In genomic region chr1:151975311-151976014, GRCh38 we compare ENCODE assay signal across 28 cellular contexts. TPM values are rescaled to one million over a fixed set of nuclear protein-coding genes. Genes with fewer than 3 reads are reported as not detected.
DNase-seq lines count a peak whose midpoint lies in the region; ATAC-seq, FAIRE-seq and TF ChIP-seq lines count a peak whose summit lies in the region.
"Had no signal": no experiment of that assay in that cellular context is flagged by ENCODE, and none has a peak within 500 bp of the region (broad histone marks: within the 10 kb centered on the region; RNA-seq: fewer than 3 reads in every experiment).

No MANE protein-coding gene starts in this region.

- TF ChIP-seq CTCF in HEK293 (tag by site-specific recombination; IDR thresholded peaks at IDR 0.05) (no peak), colonic mucosa (IDR thresholded peaks at IDR 0.05) (no peak), right lobe of liver (IDR thresholded peaks at IDR 0.05) (no peak), transverse colon (IDR thresholded peaks at IDR 0.05) (no peak)

- POLR2A ChIA-PET in HEK293 (lab: Yijun Ruan, JAX), result interaction anchor here (0.8 to 3.0 kb wide), 4 partner anchors 13 to 19 kb away, joined by 3 to 15 read pairs (median 4); partner anchors contain the start of gene S100A10

- H3K27ac ChIP-seq in HEK293 (ENCODE audit: extremely low read depth, low read depth, low read length) (no peak overlapping the region), colonic mucosa (peak overlapping the region; percentile 81), right lobe of liver (peak overlapping the region in 1 of 3 donors; percentile 9), transverse colon (peak overlapping the region; percentile 65 to 85 (median 77))
- H3K27ac ChIP-seq: foreskin keratinocyte, heart left ventricle, KMS-11, left ventricle myocardium inferior, ovary, right atrium auricular region, upper lobe of left lung had no signal

- WGBS in right lobe of liver (ENCODE audit: insufficient coverage, low coverage, low lambda C conversion rate, missing lambda C conversion rate), result 34% methylated on average over 2 of the region's 2 CpGs
- 63% methylated on average over 2 of the region's 2 CpGs; no CpG with 5 or more reads in 1 of the 2 donors for WGBS in transverse colon (ENCODE audit: low coverage in 1 of 2), 2 donors

- TF ChIP-seq POLR2A in right lobe of liver (IDR thresholded peaks at IDR 0.05) (no peak), transverse colon (IDR thresholded peaks at IDR 0.05) (no peak), H54 (IDR thresholded peaks at IDR 0.05; ENCODE audit: low read depth, low read length) (no peak)

- H3K27me3 ChIP-seq in colonic mucosa, result no peaks in the 10 kb centered on the region
- H3K27me3 ChIP-seq in right lobe of liver, result no peaks in the 10 kb centered on the region
- no peaks in the 10 kb centered on the region for H3K27me3 ChIP-seq in transverse colon
- H3K27me3 ChIP-seq: foreskin keratinocyte, heart left ventricle, ovary, right atrium auricular region, upper lobe of left lung had no signal

- TF ChIP-seq EP300 in transverse colon (IDR thresholded peaks at IDR 0.05; ENCODE audit: low read depth), result no peak

- intact Hi-C loops in colonic mucosa (cut with DNase I) (no loop called here), right lobe of liver (cut with DNase I) (no loop called here), transverse colon (cut with DNase I; ENCODE audit: low total_unique reads) (no loop called here)

- FAIRE-seq in H54 (lab: Jason Lieb, UNC), result no peak
- FAIRE-seq: GM12891, HTR-8/SVneo had no signal

- H3K9ac ChIP-seq in colonic mucosa (ENCODE audit: low read depth in 2 of 2, low read length in 2 of 2), result peak overlapping the region in 1 of 2 donors; percentile 43
- H3K9ac ChIP-seq: KMS-11 had no signal

- CTCF ChIA-PET in HEK293 (lab: Yijun Ruan, JAX), result interaction anchor here (0.9 to 3.1 kb wide), 7 partner anchors 8 to 41 kb away, joined by 3 to 21 read pairs (median 5); no protein-coding TSS in a partner anchor

- H3K9me3 ChIP-seq in HEK293 (ENCODE audit: control insufficient read depth, insufficient read depth, low read depth, low read length) (no peaks in the 10 kb centered on the region), colonic mucosa (no peaks in the 10 kb centered on the region), right lobe of liver (no peaks in the 10 kb centered on the region), transverse colon (no peaks in the 10 kb centered on the region)
- H3K9me3 ChIP-seq: heart left ventricle, left ventricle myocardium inferior, ovary, right atrium auricular region, upper lobe of left lung had no signal

- H3K4me1 ChIP-seq in HEK293 (ENCODE audit: control insufficient read depth, insufficient read depth, low read length) (peaks cover 16% of the 10 kb centered on the region), colonic mucosa (peaks cover 6% of the 10 kb centered on the region), right lobe of liver (peaks cover 0 to 25% (median 8%) of the 10 kb centered on the region in 4 donors), transverse colon (peaks cover 15 to 71% (median 39%) of the 10 kb centered on the region in 4 donors)

- H3K36me3 ChIP-seq in HEK293 (ENCODE audit: control insufficient read depth in 2 of 2, insufficient read depth in 1 of 2, low read length in 2 of 2), result peaks cover 0 to under 1% of the 10 kb centered on the region in 2 experiments; a peak in 1 of 3 replicates
- no peaks in the 10 kb centered on the region for H3K36me3 ChIP-seq in colonic mucosa
- no peaks in the 10 kb centered on the region for H3K36me3 ChIP-seq in right lobe of liver
- H3K36me3 ChIP-seq in transverse colon, result no peaks in the 10 kb centered on the region
- H3K36me3 ChIP-seq: left ventricle myocardium inferior, ovary, right atrium auricular region had no signal

- ATAC-seq in right lobe of liver (peak; percentile 94 to 96 (median 94)), HG02798 (IDR thresholded peaks at IDR 0.05; ENCODE audit: poor library complexity, unreplicated experiment) (no peak)
- ATAC-seq: esophagus mucosa, foreskin keratinocyte, GM23338, heart left ventricle had no signal

- H3K4me3 ChIP-seq in HEK293 (ENCODE audit: low read depth, low read length) (no peak overlapping the region), colonic mucosa (no peak overlapping the region), right lobe of liver (no peak overlapping the region), transverse colon (no peak overlapping the region)
- H3K4me3 ChIP-seq: GM23338, heart left ventricle, left ventricle myocardium inferior, ovary, right atrium auricular region, upper lobe of left lung had no signal

- in situ Hi-C loops in transverse colon (cut with MboI; ENCODE audit: low pct_ligation_motif_present in 1 of 4, low pct_unique_long_range_greater_than_20kb in 1 of 4, low sequenced_read_pairs in 3 of 4), result no loop called here

- DNase-seq in colonic mucosa (no peak), right lobe of liver (no peak), transverse colon (no peak), H54 (ENCODE audit: insufficient read length, low spot score) (no peak), dedifferentiated amniotic fluid mesenchymal stem cell (ENCODE audit: extremely low spot score) (no peak)
- DNase-seq: activated CD4-positive, alpha-beta T cell treated with anti-CD3 and anti-CD28 coated beads, Interleukin-2, amount 50 U/mL, for 4 hours; activated naive CD4-positive, alpha-beta T cell treated with anti-CD3 and anti-CD28 coated beads, Interleukin-2, amount 10 ng/mL, durations not matched to agents 7 days and 5 days; amniotic stem cell; EL; endodermal cell; foreskin keratinocyte; heart left ventricle; left ventricle myocardium inferior; NCI-H1417; NCI-H2081 treated with DMSO at 0.1 percent for 48 hours; NCI-H226; NCI-H774; ovary; stimulated activated CD4-positive, alpha-beta T cell treated with anti-CD3 and anti-CD28 coated beads, Interleukin-2, amount 100 ng/mL, for 48 hours; upper lobe of left lung had no signal

TF ChIP-seq in HEK293, 187 proteins besides CTCF, POLR2A, EP300 and RAD21:
- TF ChIP-seq ZNF544 (tag by site-specific recombination; IDR thresholded peaks at IDR 0.05), result no peak
- peak; percentile 73; the same call in 1 of the 2 replicates for TF ChIP-seq ZNF768 (tag by site-specific recombination; IDR thresholded peaks at IDR 0.05)
- TF ChIP-seq ZNF518A (tag by site-specific recombination; conservative IDR thresholded peaks at IDR 0.05; ENCODE audit: low read depth), result no peak
- TF ChIP-seq IKZF3 (tag by site-specific recombination; IDR thresholded peaks at IDR 0.05), result no peak
- TF ChIP-seq FEZF1 (tag by site-specific recombination; IDR thresholded peaks at IDR 0.05), result peak; percentile 56

RNA-seq across cellular contexts. Expression of gene S100A10, which starts 18.2 kb away (rescaled TPM):
- total RNA-seq in colonic mucosa, result 1,000 to 10,000 TPM; 1,313 to 1,485 TPM
- total RNA-seq in right lobe of liver, result 100 to 1,000 TPM in 1 of 6 experiments, 10 to 100 TPM in 5; 48.5 to 192 (median 61.7) TPM
- total RNA-seq in transverse colon, result 100 to 1,000 TPM in 3 of 4 donors, 10 to 100 TPM in 1; 59.1 to 289 (median 251) TPM

Comparison
In these comparisons a context has a peak if more than half of its experiments do, and no peak if none do; other contexts are left out.
1. RNA of gene S100A10, which starts 18.2 kb away (total RNA-seq): 1,313 to 1,485 TPM in colonic mucosa; 59.1 to 289 TPM in transverse colon and 48.5 to 192 TPM in right lobe of liver; every median in the first group is over 4 times any median in the second.